ENCODE assay signal across 7 cellular contexts in the genomic region with DNA sequence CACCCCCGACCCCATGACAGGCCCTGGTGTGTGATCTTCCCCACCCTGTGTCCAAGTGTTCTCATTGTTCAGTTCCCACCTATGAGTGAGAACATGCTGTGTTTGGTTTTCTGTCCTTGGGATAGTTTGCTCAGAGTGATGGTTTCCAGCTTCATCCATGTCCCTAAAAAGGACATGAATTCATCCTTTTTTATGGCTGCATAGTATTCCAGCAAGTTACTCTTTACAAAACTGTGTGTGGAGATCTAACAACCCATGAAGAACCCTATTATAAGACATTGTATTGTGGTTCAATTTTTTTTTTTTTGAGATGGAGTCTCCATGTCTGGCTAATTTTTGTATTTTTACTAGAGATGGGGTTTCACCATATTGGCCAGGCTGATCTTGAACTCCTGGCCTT. TPM values are rescaled to one million over a fixed set of nuclear protein-coding genes. Genes with fewer than 3 reads are reported as not detected.
A peak's percentile ranks its signal among the peaks of the same experiment; 100 is the strongest.
DNase-seq lines count a peak whose midpoint lies in the region; ATAC-seq, FAIRE-seq and TF ChIP-seq lines count a peak whose summit lies in the region.
"Not testable (repeated sequence)": the region's sequence is repeated elsewhere in the genome, so short reads cannot be mapped to it uniquely, and the experiment has no call there.

No MANE protein-coding gene starts in this region.

- not testable (repeated sequence) for DNase-seq in Caco-2; K562 (ENCODE audit: extremely low read depth in 1 of 4, low spot score in 3 of 4); hepatocyte (ENCODE audit: low spot score); HepG2 (ENCODE audit: low spot score)

- WGBS in K562 (ENCODE audit: insufficient coverage, low coverage, missing lambda C conversion rate) = 0% methylated on average over 1 of the region's 1 CpG
- WGBS in hepatocyte (ENCODE audit: low lambda C conversion rate, missing lambda C conversion rate) = 67% methylated on average over 1 of the region's 1 CpG
- 19% methylated on average over 1 of the region's 1 CpG for WGBS in HepG2 (ENCODE audit: low lambda C conversion rate)

- not testable (repeated sequence) for TF ChIP-seq RAD21 in K562 (CRISPR knock-in tag; conservative IDR thresholded peaks at IDR 0.05 in 1 of 2, IDR thresholded peaks at IDR 0.05 in 1 of 2); HepG2 (CRISPR knock-in tag; IDR thresholded peaks at IDR 0.05)

- H3K27me3 Mint-ChIP-seq in Caco-2 (ENCODE audit: insufficient read depth, unreplicated experiment) = not testable (repeated sequence)

- peaks cover 20% of the 10 kb centered on the region for H3K4me1 Mint-ChIP-seq in Caco-2 (ENCODE audit: low read depth, unreplicated experiment)

- H3K4me2 ChIP-seq in K562 (ENCODE audit: insufficient read depth, low read length); hepatocyte; HepG2 (ENCODE audit: low read depth, low read length): not testable (repeated sequence)

- TF ChIP-seq POLR2A in K562 (conservative IDR thresholded peaks at IDR 0.05); HepG2 (IDR thresholded peaks at IDR 0.05; ENCODE audit: insufficient read depth in 1 of 2, low read depth in 2 of 2, low read length in 2 of 2): not testable (repeated sequence)

- H3K27me3 ChIP-seq in Caco-2 (replicated peaks; ENCODE audit: control insufficient read depth, insufficient read depth, low read length); K562 (ENCODE audit: control insufficient read depth in 2 of 2, insufficient read depth in 2 of 2, low read length in 2 of 2); hepatocyte; HepG2 (ENCODE audit: control insufficient read depth in 1 of 2, insufficient read depth in 2 of 2, low read length in 2 of 2): not testable (repeated sequence)

- H3K9me3 Mint-ChIP-seq in Caco-2 (ENCODE audit: unreplicated experiment) = peaks cover 27% of the 10 kb centered on the region

- CTCF ChIA-PET in Caco-2 (lab: Charles Lee); K562 (lab: Yijun Ruan, JAX; ENCODE audit: low intra/inter-chr PET ratio); HepG2 (lab: Yijun Ruan, JAX; ENCODE audit: low intra/inter-chr PET ratio, low total read pairs): not testable (repeated sequence)
- CTCF ChIA-PET in HEK293 (lab: Yijun Ruan, JAX) = interaction anchor here (0.8 kb wide), 1 partner anchor 518 kb away, joined by 3 read pairs; no protein-coding TSS in a partner anchor

- not testable (repeated sequence) for ATAC-seq in K562, HepG2

- not testable (repeated sequence) for H3K4me3 Mint-ChIP-seq in Caco-2 (ENCODE audit: unreplicated experiment)

- H3K4me3 ChIP-seq in Caco-2 (ENCODE audit: low read depth, low read length); HEK293 (ENCODE audit: low read depth, low read length); K562; hepatocyte; HepG2 (replicated peaks in 1 of 3; ENCODE audit: insufficient read depth in 1 of 3, low read depth in 2 of 3, low read length in 3 of 3): not testable (repeated sequence)

- H3K9me2 ChIP-seq in hepatocyte (replicated peaks; ENCODE audit: insufficient read depth) = not testable (repeated sequence)

- not testable (repeated sequence) for H3K36me3 Mint-ChIP-seq in Caco-2 (ENCODE audit: insufficient read depth, unreplicated experiment)

- TF ChIP-seq EP300 in K562 (IDR thresholded peaks at IDR 0.05; ENCODE audit: low read length); HepG2 (IDR thresholded peaks at IDR 0.05; ENCODE audit: low read depth in 2 of 2, low read length in 2 of 2); HepG2 (CRISPR knock-in tag; IDR thresholded peaks at IDR 0.05; ENCODE audit: borderline replicate concordance): not testable (repeated sequence)

- not testable (repeated sequence) for H4K20me1 ChIP-seq in K562 (replicated peaks; ENCODE audit: control insufficient read depth, insufficient read depth, low read length); hepatocyte (ENCODE audit: insufficient read depth, poor library complexity, severe bottlenecking); HepG2 (ENCODE audit: insufficient read depth, low read length)

- not testable (repeated sequence) for H3K9me1 ChIP-seq in K562 (ENCODE audit: control insufficient read depth, insufficient read depth, low read length)

- H3K27ac Mint-ChIP-seq in Caco-2 (ENCODE audit: unreplicated experiment) = peak overlapping the region; percentile 63

- peak overlapping the region; percentile 18; the same call in 1 of the 2 replicates for H3K27ac ChIP-seq in 22Rv1
- H3K27ac ChIP-seq in HEK293 (ENCODE audit: extremely low read depth, low read depth, low read length); K562 (ENCODE audit: extremely low read depth, low read depth, low read length); HepG2 (ENCODE audit: extremely low read length, insufficient read depth, low read length): not testable (repeated sequence)
- H3K27ac ChIP-seq in VCaP = peak overlapping the region; percentile 31; the same call in 1 of the 2 replicates
- H3K27ac ChIP-seq in hepatocyte = peak overlapping the region; percentile 15

- not testable (repeated sequence) for H3K9ac ChIP-seq in K562 (ENCODE audit: insufficient read depth in 1 of 2, low read depth in 2 of 2, low read length in 2 of 2); HepG2 (ENCODE audit: insufficient read depth, low read depth, low read length)

- FAIRE-seq in K562 (lab: Jason Lieb, UNC); HepG2 (lab: Jason Lieb, UNC): not testable (repeated sequence)

- intact Hi-C loops in Caco-2 (cut with micrococcal nuclease; ENCODE audit: unreplicated experiment) = loop anchor here (5.0 kb wide), 1 partner anchor 44 kb away; a partner anchor contains a TSS
- intact Hi-C loops in K562 (cut with micrococcal nuclease); HepG2 (cut with micrococcal nuclease; ENCODE audit: unreplicated experiment): not testable (repeated sequence)

- H2AFZ ChIP-seq in K562 (ENCODE audit: low read depth, low read length); hepatocyte; HepG2 (ENCODE audit: low read length): not testable (repeated sequence)

- H3K9me3 ChIP-seq in Caco-2 = peaks cover 23% of the 10 kb centered on the region
- H3K9me3 ChIP-seq in HEK293 (ENCODE audit: control insufficient read depth, insufficient read depth, low read depth, low read length); K562 (replicated peaks; ENCODE audit: control insufficient read depth, insufficient read depth, low read depth, low read length); hepatocyte (ENCODE audit: low read depth); HepG2 (ENCODE audit: low read length): not testable (repeated sequence)

- H3K79me2 ChIP-seq in K562 (ENCODE audit: control insufficient read depth, insufficient read depth, low read length); hepatocyte; HepG2 (ENCODE audit: insufficient read depth, low read length): not testable (repeated sequence)

- H3K36me3 ChIP-seq in Caco-2 (ENCODE audit: control insufficient read depth, insufficient read depth, low read length); HEK293 (ENCODE audit: control insufficient read depth in 2 of 2, insufficient read depth in 1 of 2, low read length in 2 of 2); K562 (ENCODE audit: control insufficient read depth, insufficient read depth, low read length); hepatocyte (replicated peaks; ENCODE audit: insufficient read depth, low read depth); HepG2 (replicated peaks in 1 of 2; ENCODE audit: control insufficient read depth in 1 of 2, insufficient read depth in 2 of 2, low read length in 2 of 2): not testable (repeated sequence)

- POLR2A ChIA-PET in Caco-2 (lab: Charles Lee); HEK293 (lab: Yijun Ruan, JAX): not testable (repeated sequence)
- POLR2A ChIA-PET in K562 (lab: Yijun Ruan, JAX) (interaction anchor here (0.9 kb wide), 1 partner anchor 30 kb away, joined by 3 read pairs; no protein-coding TSS in a partner anchor), HepG2 (lab: Yijun Ruan, JAX) (interaction anchor here (1.0 to 1.6 kb wide), 4 partner anchors 22 to 101 kb away, joined by 3 to 7 read pairs (median 4); a partner anchor contains a TSS)

- peaks cover 20% of the 10 kb centered on the region for H3K4me1 ChIP-seq in Caco-2
- not testable (repeated sequence) for H3K4me1 ChIP-seq in HEK293 (ENCODE audit: control insufficient read depth, insufficient read depth, low read length); hepatocyte (ENCODE audit: insufficient read depth)
- H3K4me1 ChIP-seq in K562 (replicated peaks in 1 of 2; ENCODE audit: control insufficient read depth in 2 of 2, insufficient read depth in 2 of 2, low read length in 2 of 2) = peaks cover 0 to 12% of the 10 kb centered on the region in 2 experiments; a peak in 2 of 5 replicates
- peaks cover 32% of the 10 kb centered on the region for H3K4me1 ChIP-seq in HepG2 (ENCODE audit: insufficient read depth, low read length)

- not testable (repeated sequence) for BruUV-seq in Caco-2 (replicated peaks; lab: Mats Ljungman, UMichigan); K562 (replicated peaks; lab: Mats Ljungman, UMichigan); HepG2 (replicated peaks; lab: Mats Ljungman, UMichigan)

- TF ChIP-seq CTCF in 22Rv1 (IDR thresholded peaks at IDR 0.05); Caco-2 (IDR thresholded peaks at IDR 0.05; ENCODE audit: insufficient read depth in 1 of 2, low read depth in 1 of 2, low read length in 1 of 2, severe bottlenecking in 1 of 2, unreplicated experiment in 1 of 2); HEK293 (tag by site-specific recombination; IDR thresholded peaks at IDR 0.05); VCaP (conservative IDR thresholded peaks at IDR 0.05); K562 (IDR thresholded peaks at IDR 0.05 in 2 of 3, conservative IDR thresholded peaks at IDR 0.05 in 1 of 3; ENCODE audit: insufficient read depth in 2 of 3, low read depth in 1 of 3, low read length in 3 of 3); hepatocyte (IDR thresholded peaks at IDR 0.05; ENCODE audit: poor library complexity); HepG2 (CRISPR knock-in tag; IDR thresholded peaks at IDR 0.05): not testable (repeated sequence)

- in situ Hi-C loops in K562 (cut with MboI); HepG2 (cut with HindIII; ENCODE audit: extremely low pct_ligation_motif_present, low pct_unique_long_range_greater_than_20kb): not testable (repeated sequence)

RNA-seq across cellular contexts. Expression of a gene that starts 41.7 kb away (rescaled TPM):
- 54.7 and 58.2 TPM in 2 replicates for total RNA-seq in Caco-2 (2022)
- total RNA-seq in K562 (2011; cell fraction: chromatin; rRNA removed; ENCODE audit: low replicate concordance) = 47.4 and 128 TPM in 2 replicates
- total RNA-seq in K562 (2011; cell fraction: nucleolus; rRNA removed) = 23.3 and 24.7 TPM in 2 replicates
- total RNA-seq in K562 (2011; cell fraction: nucleoplasm; rRNA removed) = 54.0 and 95.2 TPM in 2 replicates
- 33.3 and 37.1 TPM in 2 replicates for total RNA-seq in K562 (2014; rRNA removed)
- 40.2 and 46.5 TPM in 2 replicates for total RNA-seq in K562 (2014; rRNA removed; fragmentation: Illumina TruSeq; extraction: Trizol)
- 52.4 and 56.4 TPM in 2 replicates for total RNA-seq in K562 (2015; rRNA removed; fragmentation: Illumina TruSeq; extraction: Trizol)
- total RNA-seq in K562 (2021) = 55.8 and 62.8 TPM in 2 replicates
- polyA plus RNA-seq in K562 (2011; rRNA removed) = 61.7 and 66.9 TPM in 2 replicates
- 28.4 and 38.1 TPM in 2 replicates for polyA plus RNA-seq in K562 (2011; cell fraction: cytosol; rRNA removed)
- polyA plus RNA-seq in K562 (2011; cell fraction: nucleus; rRNA removed) = 36.0 and 50.5 TPM in 2 replicates
- polyA plus RNA-seq in K562 (2012) = 40.9 and 42.4 TPM in 2 replicates
- 61.5 and 74.0 TPM in 2 replicates for polyA plus RNA-seq in K562 (2014; fragmentation: Illumina TruSeq; extraction: Trizol)
- polyA plus RNA-seq in K562 (2014; fragmentation: Nextera tagmentation; extraction: Ambion mirVana) = 10 to 100 TPM; 13.4 to 15.1 TPM
- 40.2 and 41.7 TPM in 2 replicates for polyA plus RNA-seq in K562 (2014; rRNA removed)
- polyA minus RNA-seq in K562 (2011; rRNA and poly(A)+ RNA removed) = 101 and 125 TPM in 2 replicates
- polyA minus RNA-seq in K562 (2011; cell fraction: cytosol; rRNA and poly(A)+ RNA removed) = 40.7 and 48.4 TPM in 2 replicates
- 36.4 and 60.5 TPM in 2 replicates for polyA minus RNA-seq in K562 (2011; cell fraction: nucleus; rRNA and poly(A)+ RNA removed)
- total RNA-seq in hepatocyte = 63.1 and 64.1 TPM in 2 replicates
- 46.8 and 47.8 TPM in 2 replicates for polyA plus RNA-seq in hepatocyte
- 106 and 118 TPM in 2 replicates for total RNA-seq in HepG2 (2016; rRNA removed; fragmentation: Illumina TruSeq; extraction: Trizol)
- total RNA-seq in HepG2 (2016; cell fraction: cytosol; rRNA removed; fragmentation: Illumina TruSeq; extraction: Trizol; ENCODE audit: low read depth) = 122 and 139 TPM in 2 replicates
- 99.4 and 119 TPM in 2 replicates for total RNA-seq in HepG2 (2016; cell fraction: insoluble cytoplasmic fraction; rRNA removed; fragmentation: Illumina TruSeq; extraction: Trizol)
- total RNA-seq in HepG2 (2016; cell fraction: membrane; rRNA removed; fragmentation: Illumina TruSeq; extraction: Trizol) = 66.5 and 76.0 TPM in 2 replicates
- total RNA-seq in HepG2 (2016; cell fraction: nucleus; rRNA removed; fragmentation: Illumina TruSeq; extraction: Trizol) = 103 and 118 TPM in 2 replicates
- polyA plus RNA-seq in HepG2 (2011; rRNA removed) = 70.3 and 100 TPM in 2 replicates
- polyA plus RNA-seq in HepG2 (2011; cell fraction: cytosol; rRNA removed) = 34.7 and 45.8 TPM in 2 replicates
- 47.7 and 50.1 TPM in 2 replicates for polyA plus RNA-seq in HepG2 (2011; cell fraction: nucleus; rRNA removed)
- 45.5 and 53.7 TPM in 2 replicates for polyA plus RNA-seq in HepG2 (2012)
- 3.2 and 3.5 TPM in 2 replicates for polyA plus RNA-seq in HepG2 (2016; cell fraction: cytosol; fragmentation: Illumina TruSeq; extraction: Trizol; ENCODE audit: low read depth)
- 140 and 150 TPM in 2 replicates for polyA plus RNA-seq in HepG2 (2016; cell fraction: insoluble cytoplasmic fraction; fragmentation: Illumina TruSeq; extraction: Trizol; ENCODE audit: low read depth)
- polyA plus RNA-seq in HepG2 (2016; cell fraction: membrane; fragmentation: Illumina TruSeq; extraction: Trizol; ENCODE audit: low read depth) = 12.3 and 15.0 TPM in 2 replicates
- polyA plus RNA-seq in HepG2 (2016; cell fraction: nucleus; fragmentation: Illumina TruSeq; extraction: Trizol; ENCODE audit: insufficient read depth, low read depth) = 118 and 128 TPM in 2 replicates
- polyA minus RNA-seq in HepG2 (2011; rRNA and poly(A)+ RNA removed; ENCODE audit: low replicate concordance) = 19.6 and 88.1 TPM in 2 replicates
- polyA minus RNA-seq in HepG2 (2011; cell fraction: cytosol; rRNA and poly(A)+ RNA removed) = 86.8 and 89.8 TPM in 2 replicates
- polyA minus RNA-seq in HepG2 (2011; cell fraction: nucleus; rRNA and poly(A)+ RNA removed) = 194 and 209 TPM in 2 replicates
